In genomic region chr15:71736286-71736947, GRCh38 we compare ENCODE assay signal across 24 cellular contexts.
"Had no signal": no experiment of that assay in that cellular context is flagged by ENCODE, and none has a peak within 500 bp of the region (broad histone marks: within the 10 kb centered on the region; RNA-seq: fewer than 3 reads in every experiment).

No MANE protein-coding gene starts in this region.

- DNase-seq: activated CD4-positive, alpha-beta T cell treated with anti-CD3 and anti-CD28 coated beads, Interleukin-2, amount 10 ng/mL, durations not matched to agents 7 days and 5 days; activated CD4-positive, CD25-positive, alpha-beta regulatory T cell treated with anti-CD3 and anti-CD28 coated beads, Interleukin-2, amount 50 U/mL, for 72 hours; activated CD8-positive, alpha-beta memory T cell treated with anti-CD3 and anti-CD28 coated beads, Interleukin-2, amount 10 ng/mL, durations not matched to agents 7 days and 5 days; activated CD8-positive, alpha-beta T cell treated with anti-CD3 and anti-CD28 coated beads for 36 hours; activated gamma-delta T cell; activated naive CD4-positive, alpha-beta T cell treated with anti-CD3 and anti-CD28 coated beads, Interleukin-2, amount 50 U/mL, for 16 hours; activated T-cell treated with anti-CD3 and anti-CD28 coated beads for 4 hours; anterior cingulate cortex; effector CD4-positive, alpha-beta T cell; erythroblast; foreskin fibroblast; left lung; mammary epithelial cell; nephron progenitor cell; occipital lobe; posterior cingulate gyrus; retina; spleen; stimulated activated CD4-positive, alpha-beta T cell treated with anti-CD3 and anti-CD28 coated beads, Interleukin-4, amount 100 ng/mL, for 24 hours; stimulated activated naive CD8-positive, alpha-beta T cell treated with anti-CD3 and anti-CD28 coated beads, Interleukin-15, Interleukin-2, amounts not matched to agents 100 U/mL and 50 U/mL, for 24 hours; T-helper 1 cell; upper lobe of left lung; WERI-Rb-1 had no signal

- H3K9me3 ChIP-seq: left lung, spleen, upper lobe of left lung had no signal

- FAIRE-seq: TTC549 had no signal

- H3K4me1 ChIP-seq: left lung, spleen, upper lobe of left lung had no signal

- ATAC-seq: activated CD8-positive, alpha-beta memory T cell treated with anti-CD3 and anti-CD28 coated beads, Interleukin-2, amount 10 ng/mL, durations not matched to agents 7 days and 5 days; activated CD8-positive, alpha-beta T cell treated with anti-CD3 and anti-CD28 coated beads for 36 hours; left lung; stimulated activated naive CD8-positive, alpha-beta T cell treated with anti-CD3 and anti-CD28 coated beads, Interleukin-15, Interleukin-2, amounts not matched to agents 100 U/mL and 50 U/mL, for 24 hours had no signal

- H3K27ac ChIP-seq: left lung, spleen, upper lobe of left lung, WERI-Rb-1 had no signal

- H3K36me3 ChIP-seq: left lung, spleen, upper lobe of left lung, WERI-Rb-1 had no signal

- H3K4me3 ChIP-seq: left lung, spleen, upper lobe of left lung had no signal

- H3K27me3 ChIP-seq: left lung had no signal
